ENCODE assay signal across 10 cellular contexts in the genomic region with DNA sequence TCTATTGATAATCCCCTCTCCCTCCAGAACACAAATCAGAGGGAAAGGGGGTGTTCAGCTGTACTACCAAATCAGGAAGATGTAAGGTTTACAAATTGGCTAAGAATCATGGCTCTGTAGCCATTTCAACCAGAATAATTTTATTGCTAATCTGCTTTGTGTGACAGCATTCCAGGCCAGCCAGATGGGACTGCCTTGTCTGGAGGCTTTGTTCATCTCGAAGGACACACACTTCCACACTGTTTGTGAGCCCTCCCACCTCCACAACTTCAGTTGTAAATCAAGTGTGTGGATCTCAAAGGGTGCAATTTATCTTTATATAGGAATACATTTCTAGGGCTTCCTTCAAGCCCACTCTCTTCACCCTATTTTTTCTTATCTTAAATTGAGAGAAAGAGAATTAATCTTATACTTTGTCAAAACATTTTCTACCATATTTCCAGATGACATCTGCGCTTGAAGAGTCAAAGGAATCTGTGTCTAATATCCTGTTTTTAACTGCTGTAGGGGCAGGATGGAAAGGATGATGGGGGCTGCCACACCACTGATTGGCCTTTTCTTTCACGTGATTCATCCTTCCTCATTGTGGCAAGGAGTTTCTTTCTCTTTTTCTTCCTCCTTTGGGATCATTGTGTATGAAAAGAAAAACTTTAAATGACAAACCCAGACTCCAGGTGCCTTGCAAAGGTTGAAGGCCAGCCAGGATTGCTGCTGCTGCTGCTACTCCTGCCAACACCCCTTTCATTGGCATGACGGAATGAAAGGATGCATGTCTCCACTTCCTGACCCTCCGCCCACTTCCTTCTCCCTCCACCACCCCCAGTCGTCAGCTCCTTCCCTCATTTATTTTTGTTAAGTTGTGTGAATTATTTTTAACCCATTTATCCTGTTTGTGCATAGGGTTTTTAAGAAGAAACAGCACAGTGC. TPM values are rescaled to one million over a fixed set of nuclear protein-coding genes. Genes with fewer than 3 reads are reported as not detected.
DNase-seq lines count a peak whose midpoint lies in the region; ATAC-seq, FAIRE-seq and TF ChIP-seq lines count a peak whose summit lies in the region.
"Had no signal": no experiment of that assay in that cellular context is flagged by ENCODE, and none has a peak within 500 bp of the region (broad histone marks: within the 10 kb centered on the region; RNA-seq: fewer than 3 reads in every experiment).

No MANE protein-coding gene starts in this region.

- in situ Hi-C loops in GM12878 (cut with MboI): no loop called here

- H3K27ac ChIP-seq in HUES64 (ENCODE audit: low read depth, low read length) (peak overlapping the region; percentile 93), GM12878 (ENCODE audit: control insufficient read depth, insufficient read depth) (no peak overlapping the region)

- FAIRE-seq in GM12878 (lab: Jason Lieb, UNC) (no peak), D721Med (lab: Jason Lieb, UNC) (no peak)
- FAIRE-seq: frontal cortex had no signal

- H3K9ac ChIP-seq in HUES64 (ENCODE audit: low read depth, low read length): peak overlapping the region; percentile 57
- H3K9ac ChIP-seq in GM12878 (ENCODE audit: control insufficient read depth, insufficient read depth, low read length): no peak overlapping the region

- H2AFZ ChIP-seq in GM12878 (ENCODE audit: control insufficient read depth, low read depth, low read length): peak overlapping the region; percentile 34

- TF ChIP-seq CTCF in GM12878 (IDR thresholded peaks at IDR 0.05 in 2 of 3, conservative IDR thresholded peaks at IDR 0.05 in 1 of 3; ENCODE audit: control insufficient read depth in 2 of 3, extremely low read depth in 1 of 3, insufficient read depth in 1 of 3, low read depth in 3 of 3, low read length in 3 of 3) (no peak), D721Med (IDR thresholded peaks at IDR 0.05; ENCODE audit: insufficient read depth, missing control alignments) (no peak), omental fat pad (IDR thresholded peaks at IDR 0.05) (no peak)

- intact Hi-C loops in GM12878 (cut with micrococcal nuclease; ENCODE audit: unreplicated experiment): no loop called here

- TF ChIP-seq RAD21 in GM12878 (IDR thresholded peaks at IDR 0.05; ENCODE audit: insufficient read depth, low read depth, low read length): no peak

- H3K4me3 ChIP-seq in HUES64 (ENCODE audit: low read length): peak overlapping the region; percentile 19; the same call in 1 of the 2 replicates
- H3K4me3 ChIP-seq in GM12878: no peak overlapping the region

- no peak for TF ChIP-seq EP300 in GM12878 (IDR thresholded peaks at IDR 0.05; ENCODE audit: borderline replicate concordance in 1 of 2, control insufficient read depth in 1 of 2, low read depth in 2 of 2, low read length in 2 of 2)

- DNase-seq in CD1c-positive myeloid dendritic cell (ENCODE audit: extremely low spot score) (peak; percentile 3), GM12878 (ENCODE audit: low read depth, low spot score) (no peak), medulla oblongata (ENCODE audit: extremely low spot score) (peak; percentile 30), COLO668 (lab: John Stamatoyannopoulos, UW; ENCODE audit: unreplicated experiment) (no peak), SKM-1 treated with dmso at 0.1 percent for 144 hours (lab: John Stamatoyannopoulos, UW; ENCODE audit: unreplicated experiment) (no peak), D721Med (ENCODE audit: insufficient read length, low spot score) (no peak), omental fat pad (ENCODE audit: low spot score) (no peak)

- no peak for TF ChIP-seq POLR2A in GM12878 (IDR thresholded peaks at IDR 0.05; ENCODE audit: low read depth, low read length)

- H3K36me3 ChIP-seq in HUES64 (ENCODE audit: insufficient read depth, low read length) (peaks cover 29% of the 10 kb centered on the region), GM12878 (ENCODE audit: control insufficient read depth in 2 of 2, insufficient read depth in 2 of 2, low read length in 1 of 2) (no peaks in the 10 kb centered on the region)

- no TSS peak for BruUV-seq in GM12878 (replicated peaks; lab: Mats Ljungman, UMichigan)

- CTCF ChIA-PET in GM12878 (lab: Yijun Ruan, JAX): interaction anchor here (1.8 kb wide), 1 partner anchor 11 kb away, joined by 5 read pairs; no protein-coding TSS in a partner anchor

- no peak overlapping the region for H3K4me2 ChIP-seq in GM12878 (ENCODE audit: control insufficient read depth, insufficient read depth)

- H3K27me3 ChIP-seq in HUES64 (ENCODE audit: insufficient read depth, low read length) (no peaks in the 10 kb centered on the region), GM12878 (replicated peaks in 1 of 2; ENCODE audit: control insufficient read depth in 2 of 2, insufficient read depth in 2 of 2, low read length in 1 of 2) (no peaks in the 10 kb centered on the region)

- RAD21 ChIA-PET in GM12878 (lab: Charles Lee; ENCODE audit: unreplicated experiment): no interaction called here

- no peak for ATAC-seq in GM12878
- no peak for ATAC-seq in omental fat pad (ENCODE audit: low FRiP score)

- 63% methylated on average over 4 of the region's 6 CpGs for WGBS in HUES64
- WGBS in GM12878 (ENCODE audit: insufficient coverage, insufficient replicate concordance, low lambda C conversion rate, missing lambda C conversion rate): 38% methylated on average over 6 of the region's 6 CpGs

- SMC1A ChIA-PET in GM12878 (lab: Charles Lee; ENCODE audit: uncharacterized antibody, unreplicated experiment): no interaction called here

- H3K9me3 ChIP-seq in HUES64 (ENCODE audit: insufficient read depth, low read depth, low read length) (0 out of 2 replicates have a peak, but pooled peaks cover 2% of the 10 kb centered on the region), GM12878 (replicated peaks; ENCODE audit: control insufficient read depth, insufficient read depth, low read length) (no peaks in the 10 kb centered on the region)

- no peaks in the 10 kb centered on the region for H3K79me2 ChIP-seq in GM12878 (ENCODE audit: control insufficient read depth, insufficient read depth, low read length)

- H3K4me1 ChIP-seq in HUES64 (ENCODE audit: insufficient read depth, low read length) (peaks cover 35% of the 10 kb centered on the region), GM12878 (ENCODE audit: control insufficient read depth, insufficient read depth, low read length) (no peaks in the 10 kb centered on the region)

- no peaks in the 10 kb centered on the region for H4K20me1 ChIP-seq in GM12878 (ENCODE audit: control insufficient read depth, insufficient read depth)

- POLR2A ChIA-PET in GM12878 (lab: Charles Lee): interaction anchor here (0.6 kb wide), 1 partner anchor 199 kb away, joined by 3 read pairs; no protein-coding TSS in a partner anchor

TF ChIP-seq in GM12878, 131 proteins besides CTCF, POLR2A, EP300 and RAD21:
- TF ChIP-seq NRF1 (conservative IDR thresholded peaks at IDR 0.05; ENCODE audit: low read depth, low read length) (no peak), EGR1 (IDR thresholded peaks at IDR 0.05; ENCODE audit: borderline replicate concordance in 1 of 2, low read depth in 2 of 2, low read length in 2 of 2) (no peak), HDGF (IDR thresholded peaks at IDR 0.05) (no peak), GATAD2B (conservative IDR thresholded peaks at IDR 0.05; ENCODE audit: low read depth) (no peak), SP1 (IDR thresholded peaks at IDR 0.05; ENCODE audit: low read depth, low read length) (no peak), TARDBP (IDR thresholded peaks at IDR 0.05; ENCODE audit: borderline replicate concordance) (no peak), MXI1 (IDR thresholded peaks at IDR 0.05; ENCODE audit: low read depth, low read length) (no peak), CBX5 (IDR thresholded peaks at IDR 0.05; ENCODE audit: low read depth) (no peak), ZNF274 (IDR thresholded peaks at IDR 0.05; ENCODE audit: insufficient read depth, insufficient read length) (no peak)
- TF ChIP-seq, protein P1, sequence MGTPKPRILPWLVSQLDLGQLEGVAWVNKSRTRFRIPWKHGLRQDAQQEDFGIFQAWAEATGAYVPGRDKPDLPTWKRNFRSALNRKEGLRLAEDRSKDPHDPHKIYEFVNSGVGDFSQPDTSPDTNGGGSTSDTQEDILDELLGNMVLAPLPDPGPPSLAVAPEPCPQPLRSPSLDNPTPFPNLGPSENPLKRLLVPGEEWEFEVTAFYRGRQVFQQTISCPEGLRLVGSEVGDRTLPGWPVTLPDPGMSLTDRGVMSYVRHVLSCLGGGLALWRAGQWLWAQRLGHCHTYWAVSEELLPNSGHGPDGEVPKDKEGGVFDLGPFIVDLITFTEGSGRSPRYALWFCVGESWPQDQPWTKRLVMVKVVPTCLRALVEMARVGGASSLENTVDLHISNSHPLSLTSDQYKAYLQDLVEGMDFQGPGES (IDR thresholded peaks at IDR 0.05): no peak

RNA-seq across cellular contexts. Expression of a gene that starts 6.7 kb away (rescaled TPM):
- not detected for polyA plus RNA-seq in HUES64 (2013, experiment 1 of 2)
- not detected for polyA plus RNA-seq in HUES64 (2013, experiment 2 of 2)
- not detected in 2 replicates for total RNA-seq in GM12878 (2013; cell fraction: nucleolus; rRNA removed)
- not detected in 2 replicates for total RNA-seq in GM12878 (2014; rRNA removed)
- not detected in 2 replicates for total RNA-seq in GM12878 (2014; rRNA removed; fragmentation: Illumina TruSeq; extraction: Trizol)
- total RNA-seq in GM12878 (2021): not detected in 2 replicates
- not detected for polyA plus RNA-seq in GM12878 (2011; ENCODE audit: low read depth)
- not detected in 2 replicates for polyA plus RNA-seq in GM12878 (2011; rRNA removed)
- not detected in 2 replicates for polyA plus RNA-seq in GM12878 (2011; cell fraction: cytosol; rRNA removed)
- not detected in 2 replicates for polyA plus RNA-seq in GM12878 (2011; cell fraction: nucleus; rRNA removed)
- not detected in 2 replicates for polyA plus RNA-seq in GM12878 (2012)
- not detected in 2 replicates for polyA plus RNA-seq in GM12878 (2014; fragmentation: Illumina TruSeq; extraction: Trizol)
- not detected for polyA plus RNA-seq in GM12878 (2014; fragmentation: Nextera tagmentation; extraction: Ambion mirVana)
- polyA plus RNA-seq in GM12878 (2014; rRNA removed): not detected in 2 replicates
- not detected for polyA plus RNA-seq in GM12878 (2016; fragmentation: Nextera tagmentation; extraction: Ambion mirVana)
- polyA minus RNA-seq in GM12878 (2011; rRNA and poly(A)+ RNA removed): not detected in 2 replicates
- not detected in 2 replicates for polyA minus RNA-seq in GM12878 (2011; cell fraction: cytosol; rRNA and poly(A)+ RNA removed)
- polyA minus RNA-seq in GM12878 (2011; cell fraction: nucleus; rRNA and poly(A)+ RNA removed): not detected in 2 replicates
- not detected for total RNA-seq in omental fat pad
- total RNA-seq: T-helper 1 cell treated with Interleukin-12 subunit alpha and Interleukin-12 subunit beta and Interleukin-4 antibody, amounts not matched to agents 30 ng/mL and 1 ng/mL, for 36 hours had no signal

Comparison
In these comparisons a context has a peak if more than half of its experiments do, and no peak if none do; other contexts are left out.
1. DNase-seq: peak in CD1c-positive myeloid dendritic cell (single experiment) and medulla oblongata (single experiment); none in GM12878 (single experiment), COLO668 (single experiment), SKM-1 treated with dmso at 0.1 percent for 144 hours (single experiment), D721Med (single experiment) and omental fat pad (single experiment).